In the genomic region with DNA sequence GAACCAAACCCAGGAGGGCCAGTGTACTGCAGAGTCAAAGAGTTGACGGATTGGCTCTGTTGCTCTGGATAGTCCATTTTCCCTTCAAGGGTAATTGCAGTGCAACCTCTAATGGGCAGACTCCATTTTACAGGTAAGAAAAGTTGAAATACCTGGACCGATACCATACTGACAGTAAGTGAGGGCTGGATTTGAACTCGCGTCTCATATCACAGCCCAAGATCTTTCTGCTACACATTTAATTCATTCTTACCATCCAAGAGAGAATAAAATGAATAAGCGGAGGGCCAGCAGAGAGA, we compare ENCODE assay signal across 8 cellular contexts. TPM values are rescaled to one million over a fixed set of nuclear protein-coding genes. Genes with fewer than 3 reads are reported as not detected.
DNase-seq lines count a peak whose midpoint lies in the region; ATAC-seq, FAIRE-seq and TF ChIP-seq lines count a peak whose summit lies in the region.

No MANE protein-coding gene starts in this region.

- TF ChIP-seq CTCF in left lung (IDR thresholded peaks at IDR 0.05) (no peak), tibial artery (IDR thresholded peaks at IDR 0.05) (no peak)

- peak overlapping the region; percentile 91 for H3K4me3 Mint-ChIP-seq in activated T-cell treated with anti-CD3 and anti-CD28 coated beads, Interleukin-2, amount 50 U/mL, for 4 hours
- peak overlapping the region; percentile 90 for H3K4me3 Mint-ChIP-seq in activated naive CD8-positive, alpha-beta T cell treated with anti-CD3 and anti-CD28 coated beads, Interleukin-2, amount 10 ng/mL, durations not matched to agents 7 days and 5 days

- no peaks in the 10 kb centered on the region for H3K9me3 Mint-ChIP-seq in activated T-cell treated with anti-CD3 and anti-CD28 coated beads, Interleukin-2, amount 50 U/mL, for 4 hours
- no peaks in the 10 kb centered on the region for H3K9me3 Mint-ChIP-seq in activated naive CD8-positive, alpha-beta T cell treated with anti-CD3 and anti-CD28 coated beads, Interleukin-2, amount 10 ng/mL, durations not matched to agents 7 days and 5 days

- ATAC-seq in activated T-cell treated with anti-CD3 and anti-CD28 coated beads, Interleukin-2, amount 50 U/mL, for 4 hours = no peak
- no peak for ATAC-seq in activated naive CD8-positive, alpha-beta T cell treated with anti-CD3 and anti-CD28 coated beads, Interleukin-2, amount 10 ng/mL, durations not matched to agents 7 days and 5 days (ENCODE audit: low read depth)
- ATAC-seq in left lung = no peak

- intact Hi-C loops in left lung (cut with DNase I) (loop anchor here in 1 of 2 donors (10.0 kb wide), 1 partner anchor 68 kb away; no protein-coding TSS in a partner anchor), tibial artery (cut with DNase I; ENCODE audit: low total_unique reads) (no loop called here)

- H3K27me3 ChIP-seq in left lung (peaks cover 0 to 3% of the 10 kb centered on the region in 2 donors), tibial artery (no peaks in the 10 kb centered on the region)

- H3K36me3 ChIP-seq in left lung = peaks cover 0 to under 1% of the 10 kb centered on the region in 2 donors
- peaks cover 0 to 6% (median 0%) of the 10 kb centered on the region in 3 donors for H3K36me3 ChIP-seq in tibial artery

- peak overlapping the region; percentile 91 for H3K27ac Mint-ChIP-seq in activated naive CD8-positive, alpha-beta T cell treated with anti-CD3 and anti-CD28 coated beads, Interleukin-2, amount 10 ng/mL, durations not matched to agents 7 days and 5 days

- no peak for FAIRE-seq in HTR-8/SVneo (lab: Jason Lieb, UNC)

- H3K4me1 ChIP-seq in left lung = peaks cover 10 to 17% of the 10 kb centered on the region in 2 donors
- H3K4me1 ChIP-seq in tibial artery = peaks cover 0 to 24% (median 17%) of the 10 kb centered on the region in 4 donors

- peak overlapping the region; percentile 90 to 97 for H3K4me3 ChIP-seq in left lung
- H3K4me3 ChIP-seq in tibial artery = peak overlapping the region; percentile 74 to 88

- peaks cover 31% of the 10 kb centered on the region for H3K4me1 Mint-ChIP-seq in activated T-cell treated with anti-CD3 and anti-CD28 coated beads, Interleukin-2, amount 50 U/mL, for 4 hours (ENCODE audit: low read depth)
- peaks cover 22% of the 10 kb centered on the region for H3K4me1 Mint-ChIP-seq in activated naive CD8-positive, alpha-beta T cell treated with anti-CD3 and anti-CD28 coated beads, Interleukin-2, amount 10 ng/mL, durations not matched to agents 7 days and 5 days

- H3K36me3 Mint-ChIP-seq in activated T-cell treated with anti-CD3 and anti-CD28 coated beads, Interleukin-2, amount 50 U/mL, for 4 hours (ENCODE audit: insufficient read depth) = no peaks in the 10 kb centered on the region
- peaks cover 9% of the 10 kb centered on the region for H3K36me3 Mint-ChIP-seq in activated naive CD8-positive, alpha-beta T cell treated with anti-CD3 and anti-CD28 coated beads, Interleukin-2, amount 10 ng/mL, durations not matched to agents 7 days and 5 days

- peak overlapping the region; percentile 90 to 91 for H3K27ac ChIP-seq in left lung
- H3K27ac ChIP-seq in tibial artery = peak overlapping the region; percentile 90 to 92

- H3K27me3 Mint-ChIP-seq in activated T-cell treated with anti-CD3 and anti-CD28 coated beads, Interleukin-2, amount 50 U/mL, for 4 hours (ENCODE audit: low read depth) = peaks cover 7% of the 10 kb centered on the region
- peaks cover 19% of the 10 kb centered on the region for H3K27me3 Mint-ChIP-seq in activated naive CD8-positive, alpha-beta T cell treated with anti-CD3 and anti-CD28 coated beads, Interleukin-2, amount 10 ng/mL, durations not matched to agents 7 days and 5 days

- no peak for DNase-seq in activated T-cell treated with anti-CD3 and anti-CD28 coated beads, Interleukin-2, amount 50 U/mL, for 4 hours
- no peak for DNase-seq in activated T-cell treated with anti-CD3 and anti-CD28 coated beads, Interleukin-2, amount 50 U/mL, for 1 hour
- DNase-seq in activated naive CD8-positive, alpha-beta T cell treated with anti-CD3 and anti-CD28 coated beads, Interleukin-2, amount 10 ng/mL, durations not matched to agents 7 days and 5 days = no peak
- DNase-seq in left lung (no peak), tibial artery (no peak), medulla oblongata (ENCODE audit: extremely low spot score) (no peak), HTR-8/SVneo (ENCODE audit: insufficient read length, low spot score) (no peak), NCI-H1048 (lab: John Stamatoyannopoulos, UW) (no peak)

- H3K9me3 ChIP-seq in left lung (no peaks in the 10 kb centered on the region), tibial artery (no peaks in the 10 kb centered on the region)

- POLR2A ChIA-PET in activated naive CD8-positive, alpha-beta T cell treated with anti-CD3 and anti-CD28 coated beads, Interleukin-2, amount 10 ng/mL, durations not matched to agents 7 days and 5 days (lab: Charles Lee) = no interaction called here

RNA-seq across cellular contexts. Expression of a gene that starts 0.4 kb away (rescaled TPM):
- 10 to 100 TPM; 44.1 to 51.2 (median 46.7) TPM for total RNA-seq in activated T-cell treated with anti-CD3 and anti-CD28 coated beads, Interleukin-2, amount 50 U/mL, for 4 hours
- total RNA-seq in activated naive CD8-positive, alpha-beta T cell treated with anti-CD3 and anti-CD28 coated beads, Interleukin-2, amount 10 ng/mL, durations not matched to agents 7 days and 5 days = 10 to 100 TPM; 43.3 to 46.8 TPM
- total RNA-seq in left lung = 10 to 100 TPM; 46.6 to 58.9 TPM

RNA-seq across cellular contexts. Expression of a gene that starts 7.7 kb away (rescaled TPM):
- total RNA-seq in activated T-cell treated with anti-CD3 and anti-CD28 coated beads, Interleukin-2, amount 50 U/mL, for 4 hours = under 1 TPM; 0.33 to 0.45 (median 0.33) TPM
- not detected for total RNA-seq in activated naive CD8-positive, alpha-beta T cell treated with anti-CD3 and anti-CD28 coated beads, Interleukin-2, amount 10 ng/mL, durations not matched to agents 7 days and 5 days
- total RNA-seq in left lung = 10 to 100 TPM; 26.8 to 33.0 TPM

Comparison
In these comparisons a context has a peak if more than half of its experiments do, and no peak if none do; other contexts are left out.
1. RNA of a gene that starts 7.7 kb away (total RNA-seq): 26.8 to 33.0 TPM in left lung; 0.33 to 0.45 TPM in activated T-cell treated with anti-CD3 and anti-CD28 coated beads, Interleukin-2, amount 50 U/mL, for 4 hours and not detected in activated naive CD8-positive, alpha-beta T cell treated with anti-CD3 and anti-CD28 coated beads, Interleukin-2, amount 10 ng/mL, durations not matched to agents 7 days and 5 days; every median in the first group is over 10 times any median in the second.